In the genomic region with DNA sequence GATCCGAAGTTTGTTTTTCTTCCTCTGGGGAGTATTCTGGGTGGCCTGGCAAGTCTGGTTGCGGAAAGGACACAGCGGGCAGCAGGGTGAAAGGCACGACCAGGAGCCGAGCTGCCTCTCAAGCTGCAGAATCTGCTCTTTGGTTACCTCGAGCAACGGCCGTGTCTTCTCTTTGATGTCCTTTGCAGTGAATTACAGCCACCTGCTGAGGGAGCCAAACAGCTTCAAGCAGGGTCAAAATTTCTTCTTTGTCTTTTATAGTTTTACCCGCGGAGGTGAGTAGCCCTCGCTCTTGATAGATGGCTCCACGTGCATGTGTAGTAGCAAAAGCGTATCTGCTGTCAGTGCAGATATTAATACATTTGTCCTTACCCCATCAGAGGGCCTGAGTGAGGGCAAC, we compare ENCODE assay signal across 18 cellular contexts.
DNase-seq lines count a peak whose midpoint lies in the region; ATAC-seq, FAIRE-seq and TF ChIP-seq lines count a peak whose summit lies in the region.
"Had no signal": no experiment of that assay in that cellular context is flagged by ENCODE, and none has a peak within 500 bp of the region (broad histone marks: within the 10 kb centered on the region; RNA-seq: fewer than 3 reads in every experiment).

No MANE protein-coding gene starts in this region.

- H3K4me2 ChIP-seq in HepG2 (ENCODE audit: low read depth, low read length) (no peak overlapping the region), smooth muscle cell (no peak overlapping the region)

- TF ChIP-seq EP300 in Ishikawa (IDR thresholded peaks at IDR 0.05; ENCODE audit: borderline replicate concordance) (no peak), HepG2 (IDR thresholded peaks at IDR 0.05; ENCODE audit: low read depth in 2 of 2, low read length in 2 of 2) (no peak), HepG2 (CRISPR knock-in tag; IDR thresholded peaks at IDR 0.05; ENCODE audit: borderline replicate concordance) (no peak)

- no peaks in the 10 kb centered on the region for H3K36me3 ChIP-seq in HepG2 (replicated peaks in 1 of 2; ENCODE audit: control insufficient read depth in 1 of 2, insufficient read depth in 2 of 2, low read length in 2 of 2)
- no peaks in the 10 kb centered on the region for H3K36me3 ChIP-seq in smooth muscle cell (ENCODE audit: low read depth)
- H3K36me3 ChIP-seq: esophagus muscularis mucosa, ovary, SJSA1 had no signal

- BruUV-seq in HepG2 (replicated peaks; lab: Mats Ljungman, UMichigan): no TSS peak

- H3F3A ChIP-seq in smooth muscle cell (ENCODE audit: low read depth): peaks cover 11% of the 10 kb centered on the region

- DNase-seq in WTC11 (ENCODE audit: low spot score) (peak; percentile 39), HepG2 (ENCODE audit: low spot score) (peak; percentile 32), NCI-H446 (lab: John Stamatoyannopoulos, UW) (no peak), smooth muscle cell (lab: John Stamatoyannopoulos, UW; ENCODE audit: unreplicated experiment) (no peak)
- DNase-seq in stimulated activated CD4-positive, alpha-beta T cell treated with anti-CD3 and anti-CD28 coated beads, Interleukin-2, amount 100 ng/mL, for 24 hours: no peak
- DNase-seq: central memory CD4-positive, alpha-beta T cell; GM23248; mesenchymal stem cell; NCI-H1048; NCI-H345; ovary had no signal

- H3K36me3 Mint-ChIP-seq in WTC11: peaks cover 51% of the 10 kb centered on the region
- H3K36me3 Mint-ChIP-seq: activated naive CD8-positive, alpha-beta T cell had no signal

- H3K9me3 Mint-ChIP-seq in WTC11: peaks cover 39% of the 10 kb centered on the region

- no peak overlapping the region for H3K4me3 ChIP-seq in HepG2 (replicated peaks in 1 of 3; ENCODE audit: insufficient read depth in 1 of 3, low read depth in 2 of 3, low read length in 3 of 3)
- no peak overlapping the region for H3K4me3 ChIP-seq in smooth muscle cell
- H3K4me3 ChIP-seq: esophagus muscularis mucosa, GM23248, ovary, SJSA1 had no signal

- POLR2A ChIA-PET in WTC11 (lab: Charles Lee) (no interaction called here), HepG2 (lab: Yijun Ruan, JAX) (no interaction called here)

- H3K27ac ChIP-seq in C4-2B (no peak overlapping the region), HepG2 (ENCODE audit: extremely low read length, insufficient read depth, low read length) (no peak overlapping the region), smooth muscle cell (ENCODE audit: low read depth) (no peak overlapping the region)
- H3K27ac ChIP-seq: esophagus muscularis mucosa, GM23248, ovary, SJSA1 had no signal

- H2AFZ ChIP-seq in HepG2 (ENCODE audit: low read length) (no peak overlapping the region), smooth muscle cell (ENCODE audit: low read depth) (no peak overlapping the region)
- H2AFZ ChIP-seq: GM23248 had no signal

- peaks cover 2% of the 10 kb centered on the region; the same call in 1 of the 2 replicates for H3K27me3 Mint-ChIP-seq in WTC11 (ENCODE audit: low read depth)
- H3K27me3 Mint-ChIP-seq: activated naive CD8-positive, alpha-beta T cell had no signal

- CTCF ChIA-PET in WTC11 (lab: Charles Lee): interaction anchor here (0.6 to 3.8 kb wide), 16 partner anchors 10 to 652 kb away, joined by 3 to 36 read pairs (median 4); no protein-coding TSS in a partner anchor
- CTCF ChIA-PET in HepG2 (lab: Yijun Ruan, JAX; ENCODE audit: low intra/inter-chr PET ratio, low total read pairs): no interaction called here

- H3K9me3 ChIP-seq in HepG2 (ENCODE audit: low read length) (no peaks in the 10 kb centered on the region), smooth muscle cell (replicated peaks; ENCODE audit: low read depth) (no peaks in the 10 kb centered on the region)
- H3K9me3 ChIP-seq: esophagus muscularis mucosa, ovary, SJSA1 had no signal

- H4K20me1 ChIP-seq in HepG2 (ENCODE audit: insufficient read depth, low read length): no peaks in the 10 kb centered on the region
- no peaks in the 10 kb centered on the region for H4K20me1 ChIP-seq in smooth muscle cell (ENCODE audit: low read depth)

- peaks cover 30% of the 10 kb centered on the region for H3K4me1 Mint-ChIP-seq in WTC11

- peak; percentile 8 for FAIRE-seq in HepG2 (lab: Jason Lieb, UNC)
- FAIRE-seq: urothelium cell line had no signal

- H3K27ac Mint-ChIP-seq in WTC11: peak overlapping the region; percentile 83; the same call in 1 of the 2 replicates
- H3K27ac Mint-ChIP-seq: activated naive CD8-positive, alpha-beta T cell had no signal

- H3K27me3 ChIP-seq in HepG2 (ENCODE audit: control insufficient read depth in 1 of 2, insufficient read depth in 2 of 2, low read length in 2 of 2) (peaks cover 0 to 7% of the 10 kb centered on the region in 2 experiments; a peak in 2 of 5 replicates), smooth muscle cell (ENCODE audit: low read depth) (no peaks in the 10 kb centered on the region)
- H3K27me3 ChIP-seq: esophagus muscularis mucosa, ovary, SJSA1 had no signal

- TF ChIP-seq RAD21 in Ishikawa (IDR thresholded peaks at IDR 0.05; ENCODE audit: low read depth) (peak; percentile 46; the same call in 1 of the 2 replicates), HepG2 (CRISPR knock-in tag; IDR thresholded peaks at IDR 0.05) (peak; percentile 54)

- in situ Hi-C loops in HepG2 (cut with HindIII; ENCODE audit: extremely low pct_ligation_motif_present, low pct_unique_long_range_greater_than_20kb): no loop called here

- H3K4me1 ChIP-seq in HepG2 (ENCODE audit: insufficient read depth, low read length): no peaks in the 10 kb centered on the region
- H3K4me1 ChIP-seq in smooth muscle cell (ENCODE audit: low read depth): no peaks in the 10 kb centered on the region
- H3K4me1 ChIP-seq: SJSA1 had no signal

- H3K79me2 ChIP-seq in HepG2 (ENCODE audit: insufficient read depth, low read length) (no peaks in the 10 kb centered on the region), smooth muscle cell (ENCODE audit: low read depth) (no peaks in the 10 kb centered on the region)

- TF ChIP-seq POLR2A in HepG2 (IDR thresholded peaks at IDR 0.05; ENCODE audit: insufficient read depth in 1 of 2, low read depth in 2 of 2, low read length in 2 of 2) (no peak), GM18505 (IDR thresholded peaks at IDR 0.05; ENCODE audit: borderline replicate concordance, extremely low read depth, insufficient read depth, insufficient read length) (no peak)

- H3K9ac ChIP-seq in HepG2 (ENCODE audit: insufficient read depth, low read depth, low read length) (no peak overlapping the region), smooth muscle cell (ENCODE audit: low read depth) (no peak overlapping the region)
- H3K9ac ChIP-seq: GM23248 had no signal

- intact Hi-C loops in HepG2 (cut with micrococcal nuclease; ENCODE audit: unreplicated experiment): loop anchor here (2.0 to 5.0 kb wide), 7 partner anchors 65 to 651 kb away; no protein-coding TSS in a partner anchor

- peak; percentile 30 for TF ChIP-seq CTCF in C4-2B (conservative IDR thresholded peaks at IDR 0.05)
- no peak for TF ChIP-seq CTCF in WTC11 (IDR thresholded peaks at IDR 0.05)
- peak; percentile 76 for TF ChIP-seq CTCF in HepG2 (CRISPR knock-in tag; IDR thresholded peaks at IDR 0.05)
- no peak for TF ChIP-seq CTCF in smooth muscle cell (IDR thresholded peaks at IDR 0.05; ENCODE audit: borderline replicate concordance, insufficient read depth, poor library complexity, severe bottlenecking)

- no peak overlapping the region for H3K4me3 Mint-ChIP-seq in WTC11
- H3K4me3 Mint-ChIP-seq: activated naive CD8-positive, alpha-beta T cell had no signal

- ATAC-seq in WTC11: peak; percentile 35
- ATAC-seq in HepG2: peak; percentile 77
- no peak for ATAC-seq in GM18505 (IDR thresholded peaks at IDR 0.05; ENCODE audit: unreplicated experiment)

- WGBS in HepG2 (ENCODE audit: low lambda C conversion rate): 22% methylated on average over 10 of the region's 13 CpGs
- WGBS in smooth muscle cell (ENCODE audit: low lambda C conversion rate): 72% methylated on average over 13 of the region's 13 CpGs

TF ChIP-seq in WTC11, 78 proteins besides CTCF, POLR2A, EP300 and RAD21 (continues in another document):
- TF ChIP-seq ATF1 (CRISPR knock-in tag; IDR thresholded peaks at IDR 0.05) (no peak), TP53 (CRISPR knock-in tag; IDR thresholded peaks at IDR 0.05) (no peak), NR1H2 (CRISPR knock-in tag; IDR thresholded peaks at IDR 0.05) (no peak)
- TF ChIP-seq, protein P1, sequence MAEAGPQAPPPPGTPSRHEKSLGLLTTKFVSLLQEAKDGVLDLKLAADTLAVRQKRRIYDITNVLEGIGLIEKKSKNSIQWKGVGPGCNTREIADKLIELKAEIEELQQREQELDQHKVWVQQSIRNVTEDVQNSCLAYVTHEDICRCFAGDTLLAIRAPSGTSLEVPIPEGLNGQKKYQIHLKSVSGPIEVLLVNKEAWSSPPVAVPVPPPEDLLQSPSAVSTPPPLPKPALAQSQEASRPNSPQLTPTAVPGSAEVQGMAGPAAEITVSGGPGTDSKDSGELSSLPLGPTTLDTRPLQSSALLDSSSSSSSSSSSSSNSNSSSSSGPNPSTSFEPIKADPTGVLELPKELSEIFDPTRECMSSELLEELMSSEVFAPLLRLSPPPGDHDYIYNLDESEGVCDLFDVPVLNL (CRISPR knock-in tag; IDR thresholded peaks at IDR 0.05; ENCODE audit: borderline replicate concordance, low read depth): no peak

TF ChIP-seq in HepG2, 621 proteins besides CTCF, POLR2A, EP300 and RAD21:
- TF ChIP-seq BORCS8-MEF2B (CRISPR knock-in tag; IDR thresholded peaks at IDR 0.05): 0 out of 2 replicates have a peak, but pooled peaks have one; percentile 11
- peak; percentile 58; the same call in 1 of the 2 replicates for TF ChIP-seq TCF7 (IDR thresholded peaks at IDR 0.05; ENCODE audit: low read depth)
- TF ChIP-seq SMC3 (IDR thresholded peaks at IDR 0.05; ENCODE audit: low read length): peak; percentile 68
- TF ChIP-seq ZNF205 (CRISPR knock-in tag; IDR thresholded peaks at IDR 0.05): 0 out of 2 replicates have a peak, but pooled peaks have one; percentile 31
- TF ChIP-seq STAG1 (CRISPR knock-in tag; IDR thresholded peaks at IDR 0.05): peak; percentile 86
- TF ChIP-seq, protein P2, sequence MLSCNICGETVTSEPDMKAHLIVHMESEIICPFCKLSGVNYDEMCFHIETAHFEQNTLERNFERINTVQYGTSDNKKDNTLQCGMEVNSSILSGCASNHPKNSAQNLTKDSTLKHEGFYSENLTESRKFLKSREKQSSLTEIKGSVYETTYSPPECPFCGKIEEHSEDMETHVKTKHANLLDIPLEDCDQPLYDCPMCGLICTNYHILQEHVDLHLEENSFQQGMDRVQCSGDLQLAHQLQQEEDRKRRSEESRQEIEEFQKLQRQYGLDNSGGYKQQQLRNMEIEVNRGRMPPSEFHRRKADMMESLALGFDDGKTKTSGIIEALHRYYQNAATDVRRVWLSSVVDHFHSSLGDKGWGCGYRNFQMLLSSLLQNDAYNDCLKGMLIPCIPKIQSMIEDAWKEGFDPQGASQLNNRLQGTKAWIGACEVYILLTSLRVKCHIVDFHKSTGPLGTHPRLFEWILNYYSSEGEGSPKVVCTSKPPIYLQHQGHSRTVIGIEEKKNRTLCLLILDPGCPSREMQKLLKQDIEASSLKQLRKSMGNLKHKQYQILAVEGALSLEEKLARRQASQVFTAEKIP (CRISPR knock-in tag; IDR thresholded peaks at IDR 0.05; ENCODE audit: borderline replicate concordance): no peak
- no peak for TF ChIP-seq ZFP1 (CRISPR knock-in tag; IDR thresholded peaks at IDR 0.05)
- no peak for TF ChIP-seq SMARCE1 (IDR thresholded peaks at IDR 0.05; ENCODE audit: borderline replicate concordance)

Comparison
In these comparisons a context has a peak if more than half of its experiments do, and no peak if none do; other contexts are left out.
1. CTCF ChIP-seq: peak in C4-2B (single experiment) and HepG2 (single experiment); none in WTC11 (single experiment) and smooth muscle cell (single experiment).
2. DNase-seq: peak in WTC11 (single experiment) and HepG2 (single experiment); none in NCI-H446 (0 of 2), stimulated activated CD4-positive, alpha-beta T cell treated with anti-CD3 and anti-CD28 coated beads, Interleukin-2, amount 100 ng/mL, for 24 hours (0 of 2) and smooth muscle cell (single experiment).